In the genomic region with DNA sequence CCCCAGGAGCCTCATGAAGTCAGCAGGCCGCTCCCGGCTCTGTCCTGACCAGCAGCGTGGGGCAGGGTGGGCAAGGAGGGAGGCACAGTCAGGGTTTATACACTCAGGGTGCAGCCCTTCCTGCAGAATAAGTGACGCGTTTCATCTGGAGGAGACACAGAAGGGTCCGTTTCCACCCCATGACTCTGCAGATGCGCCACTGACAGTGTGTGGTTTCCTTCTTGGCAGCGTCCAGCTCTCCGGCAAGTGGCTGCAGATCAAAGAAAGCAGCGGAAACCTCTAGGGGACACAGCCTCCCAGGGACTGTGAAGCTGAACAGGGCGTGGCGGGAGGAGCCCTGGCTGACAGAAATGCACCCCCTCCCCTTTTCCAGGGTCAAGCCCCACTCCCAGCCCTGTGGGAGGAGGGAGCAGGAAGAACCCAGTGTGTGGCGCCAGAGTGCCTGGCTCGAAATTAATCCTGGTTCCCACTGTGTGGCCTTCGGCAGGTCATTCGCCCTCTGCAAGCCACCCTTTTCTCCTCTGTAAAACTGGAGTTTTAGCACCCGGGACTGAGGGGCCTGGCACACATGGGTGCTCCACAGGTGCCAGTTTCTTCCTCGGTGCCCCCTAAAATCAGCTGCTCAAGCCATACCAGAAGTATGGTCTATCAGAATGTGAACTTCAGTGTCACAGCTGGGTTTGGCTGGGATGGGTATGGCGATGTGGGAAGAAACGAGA, we compare ENCODE assay signal across 8 cellular contexts. TPM values are rescaled to one million over a fixed set of nuclear protein-coding genes. Genes with fewer than 3 reads are reported as not detected.
A peak's percentile ranks its signal among the peaks of the same experiment; 100 is the strongest.
DNase-seq lines count a peak whose midpoint lies in the region; ATAC-seq and TF ChIP-seq lines count a peak whose summit lies in the region.

No MANE protein-coding gene starts in this region.

- no peak for TF ChIP-seq CTCF in cardiac fibroblast (IDR thresholded peaks at IDR 0.05; ENCODE audit: low read depth, low read length)
- no peak for TF ChIP-seq CTCF in left lung (IDR thresholded peaks at IDR 0.05)
- peak in 1 of 6 experiments; percentile 14 for TF ChIP-seq CTCF in thyroid gland (IDR thresholded peaks at IDR 0.05)

- TF ChIP-seq POLR2A in thyroid gland (IDR thresholded peaks at IDR 0.05): no peak

- ATAC-seq in GM18511 (IDR thresholded peaks at IDR 0.05; ENCODE audit: unreplicated experiment) (peak; percentile 61), left lung (peak; percentile 62), HG03439 (IDR thresholded peaks at IDR 0.05; ENCODE audit: unreplicated experiment) (no peak), HG03521 (IDR thresholded peaks at IDR 0.05; ENCODE audit: unreplicated experiment) (no peak)

- intact Hi-C loops in left lung (cut with DNase I): no loop called here
- intact Hi-C loops in thyroid gland (cut with DNase I): no loop called here

- H3K27me3 ChIP-seq in left lung (no peaks in the 10 kb centered on the region), thyroid gland (no peaks in the 10 kb centered on the region)

- H3K4me1 ChIP-seq in left lung: peaks cover 15 to 62% of the 10 kb centered on the region in 2 donors
- H3K4me1 ChIP-seq in thyroid gland: peaks cover 8 to 19% of the 10 kb centered on the region in 2 donors

- peaks cover 0 to 9% of the 10 kb centered on the region in 2 donors for H3K9me3 ChIP-seq in left lung
- H3K9me3 ChIP-seq in thyroid gland: no peaks in the 10 kb centered on the region

- WGBS in thyroid gland, 2 donors: 36 to 57% methylated on average over 12 to 20 of the region's 20 CpGs

- no peaks in the 10 kb centered on the region for H3K36me3 ChIP-seq in left lung
- no peaks in the 10 kb centered on the region for H3K36me3 ChIP-seq in thyroid gland

- peak; percentile 87 for DNase-seq in NOMO-1 treated with DMSO at 0.1 percent for 48 hours (lab: John Stamatoyannopoulos, UW; ENCODE audit: unreplicated experiment)
- peak; percentile 61 to 65 for DNase-seq in cardiac fibroblast (ENCODE audit: low read depth in 2 of 2)
- DNase-seq in left lung: peak; percentile 57 to 81
- DNase-seq in thyroid gland: peak; percentile 37 to 48
- no peak for DNase-seq in LoVo (ENCODE audit: low spot score)

- peak overlapping the region; percentile 44 to 81 for H3K27ac ChIP-seq in left lung
- H3K27ac ChIP-seq in thyroid gland: no peak overlapping the region

- H3K4me3 ChIP-seq in cardiac fibroblast (replicated peaks in 1 of 2; ENCODE audit: low read depth in 2 of 2, low read length in 2 of 2) (no peak overlapping the region), left lung (peak overlapping the region in 1 of 2 donors; percentile 2), thyroid gland (replicated peaks in 1 of 3) (no peak overlapping the region)

RNA-seq across cellular contexts. Expression of a gene that starts 17.3 kb away (rescaled TPM):
- total RNA-seq in left lung (10 to 100 TPM; 45.6 to 73.4 TPM), thyroid gland (10 to 100 TPM; 39.8 to 47.0 (median 46.0) TPM)

Comparison
In these comparisons a context has a peak if more than half of its experiments do, and no peak if none do; other contexts are left out.
1. ATAC-seq: peak in GM18511 (single experiment) and left lung (single experiment); none in HG03439 (single experiment) and HG03521 (single experiment).
2. H3K27ac ChIP-seq: peak in left lung (2 of 2); none in thyroid gland (0 of 3).